Comparison of ENCODE assay signal across 1 cellular context in the genomic region with DNA sequence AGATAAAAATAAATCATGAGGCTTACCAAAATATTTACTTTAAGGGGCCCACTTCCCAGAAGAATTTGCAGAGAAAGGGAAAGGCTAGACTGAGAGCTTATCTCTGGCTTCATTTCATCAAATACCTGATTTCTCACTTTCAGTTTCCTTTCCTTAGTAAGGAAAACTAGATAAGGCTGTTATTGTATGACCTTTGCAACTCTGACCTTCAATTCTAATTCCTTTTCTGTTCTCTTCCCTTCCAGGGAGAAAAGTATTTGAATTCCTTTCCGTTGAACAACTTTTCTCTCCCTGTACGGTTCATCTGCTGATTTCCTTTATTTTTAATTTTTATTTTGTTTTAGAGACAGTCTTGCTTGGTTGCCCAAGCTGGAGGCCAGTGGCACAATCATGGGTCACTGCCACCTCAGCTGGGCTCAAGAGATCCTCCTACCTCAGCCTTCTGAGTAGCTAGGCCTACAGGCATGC.
TF ChIP-seq lines count a peak whose summit lies in the region.

No MANE protein-coding gene starts in this region.

TF ChIP-seq in IMR-90, 13 proteins besides CTCF, POLR2A, EP300 and RAD21:
- TF ChIP-seq BHLHE40 (IDR thresholded peaks at IDR 0.05; ENCODE audit: low read depth, low read length), result no peak
- TF ChIP-seq MAFK (IDR thresholded peaks at IDR 0.05; ENCODE audit: low read depth, low read length), result no peak
- TF ChIP-seq FOS (IDR thresholded peaks at IDR 0.05; ENCODE audit: low read depth, low read length), result no peak
- no peak for TF ChIP-seq CHD1 (IDR thresholded peaks at IDR 0.05; ENCODE audit: low read depth, low read length)
- no peak for TF ChIP-seq NFE2L2 (IDR thresholded peaks at IDR 0.05; ENCODE audit: low read depth, low read length)
- TF ChIP-seq RFX5 (IDR thresholded peaks at IDR 0.05; ENCODE audit: low read depth, low read length), result no peak
- TF ChIP-seq, protein P1, sequence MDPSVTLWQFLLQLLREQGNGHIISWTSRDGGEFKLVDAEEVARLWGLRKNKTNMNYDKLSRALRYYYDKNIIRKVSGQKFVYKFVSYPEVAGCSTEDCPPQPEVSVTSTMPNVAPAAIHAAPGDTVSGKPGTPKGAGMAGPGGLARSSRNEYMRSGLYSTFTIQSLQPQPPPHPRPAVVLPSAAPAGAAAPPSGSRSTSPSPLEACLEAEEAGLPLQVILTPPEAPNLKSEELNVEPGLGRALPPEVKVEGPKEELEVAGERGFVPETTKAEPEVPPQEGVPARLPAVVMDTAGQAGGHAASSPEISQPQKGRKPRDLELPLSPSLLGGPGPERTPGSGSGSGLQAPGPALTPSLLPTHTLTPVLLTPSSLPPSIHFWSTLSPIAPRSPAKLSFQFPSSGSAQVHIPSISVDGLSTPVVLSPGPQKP (IDR thresholded peaks at IDR 0.05; ENCODE audit: borderline replicate concordance, low read depth, low read length), result no peak
- TF ChIP-seq RCOR1 (IDR thresholded peaks at IDR 0.05; ENCODE audit: insufficient replicate concordance, low read length), result no peak
- TF ChIP-seq SMC3 (IDR thresholded peaks at IDR 0.05; ENCODE audit: low read depth, low read length), result no peak
- TF ChIP-seq MXI1 (IDR thresholded peaks at IDR 0.05; ENCODE audit: borderline replicate concordance, low read depth, low read length), result no peak
- no peak for TF ChIP-seq MAZ (IDR thresholded peaks at IDR 0.05; ENCODE audit: borderline replicate concordance, low read depth, low read length)
- TF ChIP-seq CEBPB (IDR thresholded peaks at IDR 0.05; ENCODE audit: low read depth, low read length), result no peak
- TF ChIP-seq, protein P2, sequence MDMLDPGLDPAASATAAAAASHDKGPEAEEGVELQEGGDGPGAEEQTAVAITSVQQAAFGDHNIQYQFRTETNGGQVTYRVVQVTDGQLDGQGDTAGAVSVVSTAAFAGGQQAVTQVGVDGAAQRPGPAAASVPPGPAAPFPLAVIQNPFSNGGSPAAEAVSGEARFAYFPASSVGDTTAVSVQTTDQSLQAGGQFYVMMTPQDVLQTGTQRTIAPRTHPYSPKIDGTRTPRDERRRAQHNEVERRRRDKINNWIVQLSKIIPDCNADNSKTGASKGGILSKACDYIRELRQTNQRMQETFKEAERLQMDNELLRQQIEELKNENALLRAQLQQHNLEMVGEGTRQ (IDR thresholded peaks at IDR 0.05; ENCODE audit: low read depth, low read length), result no peak
TF ChIP-seq in IMR-90: peak in this region for 0.
